In genomic region chr19:530133-531008, GRCh38 we compare ENCODE assay signal across 1 cellular context.
A peak's percentile ranks its signal among the peaks of the same experiment; 100 is the strongest.
TF ChIP-seq lines count a peak whose summit lies in the region.

No MANE protein-coding gene starts in this region.

TF ChIP-seq in HepG2, 621 proteins besides CTCF, POLR2A, EP300 and RAD21 (continued from another document and continues in another):
- TF ChIP-seq ZSCAN12 (CRISPR knock-in tag; IDR thresholded peaks at IDR 0.05) (no peak), MXI1 (IDR thresholded peaks at IDR 0.05; ENCODE audit: borderline replicate concordance, low read depth, low read length) (no peak), ZMAT5 (CRISPR knock-in tag; IDR thresholded peaks at IDR 0.05; ENCODE audit: borderline replicate concordance, low read depth) (no peak), ZNF674 (CRISPR knock-in tag; IDR thresholded peaks at IDR 0.05; ENCODE audit: low read depth) (no peak), NR2F1 (CRISPR knock-in tag; IDR thresholded peaks at IDR 0.05) (no peak), ZNF484 (CRISPR knock-in tag; IDR thresholded peaks at IDR 0.05; ENCODE audit: borderline replicate concordance, low read depth) (no peak), E2F1 (CRISPR knock-in tag; IDR thresholded peaks at IDR 0.05) (no peak), THAP8 (CRISPR knock-in tag; IDR thresholded peaks at IDR 0.05; ENCODE audit: borderline replicate concordance) (no peak), POLR2AphosphoS5 (IDR thresholded peaks at IDR 0.05; ENCODE audit: low read depth, low read length) (peak; percentile 37; the same call in 1 of the 2 replicates), DBP (CRISPR knock-in tag; IDR thresholded peaks at IDR 0.05; ENCODE audit: not compliant biosample characterization) (no peak), LCORL (IDR thresholded peaks at IDR 0.05) (no peak), LCORL (CRISPR knock-in tag; IDR thresholded peaks at IDR 0.05) (no peak), DNMT1 (CRISPR knock-in tag; IDR thresholded peaks at IDR 0.05) (no peak), TIGD3 (CRISPR knock-in tag; IDR thresholded peaks at IDR 0.05; ENCODE audit: borderline replicate concordance) (no peak), HDAC6 (IDR thresholded peaks at IDR 0.05; ENCODE audit: low read depth, low read length) (no peak), SMC3 (IDR thresholded peaks at IDR 0.05; ENCODE audit: low read length) (no peak), ZBTB49 (CRISPR knock-in tag; IDR thresholded peaks at IDR 0.05; ENCODE audit: borderline replicate concordance) (no peak), STAT5B (CRISPR knock-in tag; IDR thresholded peaks at IDR 0.05) (no peak), POGK (CRISPR knock-in tag; conservative IDR thresholded peaks at IDR 0.05) (no peak), WIZ (CRISPR knock-in tag; IDR thresholded peaks at IDR 0.05) (no peak), TGIF2 (CRISPR knock-in tag; IDR thresholded peaks at IDR 0.05) (no peak), ELF3 (CRISPR knock-in tag; IDR thresholded peaks at IDR 0.05) (peak; percentile 1; the same call in 1 of the 2 replicates), KDM2A (CRISPR knock-in tag; IDR thresholded peaks at IDR 0.05; ENCODE audit: borderline replicate concordance, low read depth) (no peak), SOX13 (IDR thresholded peaks at IDR 0.05) (no peak), SOX13 (CRISPR knock-in tag; conservative IDR thresholded peaks at IDR 0.05 in 1 of 2, IDR thresholded peaks at IDR 0.05 in 1 of 2) (peak in 1 of 2 experiments; percentile 13; a peak in 1 of 4 replicates), FIP1L1 (IDR thresholded peaks at IDR 0.05; ENCODE audit: borderline replicate concordance, insufficient read depth, low read depth, low read length) (no peak), ZNF350 (CRISPR knock-in tag; IDR thresholded peaks at IDR 0.05; ENCODE audit: borderline replicate concordance, low read depth) (peak; percentile 54; the same call in 1 of the 2 replicates), TP53 (CRISPR knock-in tag; conservative IDR thresholded peaks at IDR 0.05) (no peak), ZNF639 (CRISPR knock-in tag; conservative IDR thresholded peaks at IDR 0.05) (no peak), HMGXB3 (CRISPR knock-in tag; IDR thresholded peaks at IDR 0.05; ENCODE audit: borderline replicate concordance) (0 out of 2 replicates have a peak, but pooled peaks have one; percentile 19), FOXP1 (IDR thresholded peaks at IDR 0.05) (no peak), FOXP1 (CRISPR knock-in tag; IDR thresholded peaks at IDR 0.05) (no peak), PHF8 (CRISPR knock-in tag; IDR thresholded peaks at IDR 0.05) (no peak), FOXK1 (CRISPR knock-in tag; IDR thresholded peaks at IDR 0.05; ENCODE audit: borderline replicate concordance, low read depth) (no peak), NBN (conservative IDR thresholded peaks at IDR 0.05) (no peak), KLF6 (CRISPR knock-in tag; IDR thresholded peaks at IDR 0.05) (no peak), TBP (CRISPR knock-in tag; IDR thresholded peaks at IDR 0.05) (no peak), RBM22 (optimal IDR thresholded peaks at IDR 0.05; ENCODE audit: low read length) (no peak), RBFOX2 (IDR thresholded peaks at IDR 0.05; ENCODE audit: low read depth, low read length) (no peak), ZNF232 (CRISPR knock-in tag; IDR thresholded peaks at IDR 0.05; ENCODE audit: borderline replicate concordance) (peak; percentile 3; the same call in 1 of the 2 replicates), ZHX2 (IDR thresholded peaks at IDR 0.05; ENCODE audit: low read depth) (no peak), ZHX2 (CRISPR knock-in tag; IDR thresholded peaks at IDR 0.05; ENCODE audit: borderline replicate concordance) (no peak), TARDBP (CRISPR knock-in tag; IDR thresholded peaks at IDR 0.05) (no peak), ZNF274 (CRISPR knock-in tag; IDR thresholded peaks at IDR 0.05) (no peak), ZNF569 (CRISPR knock-in tag; IDR thresholded peaks at IDR 0.05; ENCODE audit: borderline replicate concordance) (no peak), HES4 (CRISPR knock-in tag; IDR thresholded peaks at IDR 0.05; ENCODE audit: borderline replicate concordance) (no peak)
